ENCODE assay signal across 25 cellular contexts in the genomic region with DNA sequence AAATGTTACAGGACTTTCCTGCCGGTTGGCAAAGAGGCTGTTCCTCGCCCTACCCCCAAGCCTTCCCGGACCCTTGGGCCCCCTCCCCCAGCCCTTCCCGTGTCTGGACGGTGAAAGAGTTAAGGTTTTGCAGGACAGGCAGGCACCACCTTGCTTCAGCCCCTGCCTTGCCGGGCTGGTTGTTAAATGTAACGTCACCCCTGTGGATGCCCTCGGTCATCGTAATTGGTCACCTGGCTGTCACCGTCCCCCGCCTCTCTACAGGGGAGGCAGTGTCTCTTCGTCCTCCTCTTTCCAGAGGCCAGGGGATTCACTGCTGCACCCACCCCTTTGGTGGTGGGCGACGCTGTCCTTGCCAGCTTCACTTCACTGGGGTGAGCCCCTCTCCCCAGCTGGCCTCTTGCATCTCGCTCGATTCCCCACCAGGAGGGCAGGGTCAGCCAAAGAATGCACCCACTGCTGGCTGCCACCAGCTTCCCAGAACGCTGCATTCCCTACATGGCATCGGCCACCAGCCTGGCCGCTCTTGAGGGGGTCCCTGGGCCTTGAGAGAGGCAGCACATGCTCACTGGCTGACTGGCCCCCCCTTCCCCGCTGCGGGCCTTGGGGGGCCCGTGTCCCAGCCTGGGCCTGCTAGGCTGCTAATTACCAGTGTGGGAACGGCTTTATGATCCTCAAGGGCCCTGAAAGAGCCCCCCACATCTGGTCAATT.
"Had no signal": no experiment of that assay in that cellular context is flagged by ENCODE, and none has a peak within 500 bp of the region (broad histone marks: within the 10 kb centered on the region; RNA-seq: fewer than 3 reads in every experiment).

No MANE protein-coding gene starts in this region.

- H3K4me1 Mint-ChIP-seq: activated CD4-positive, alpha-beta memory T cell treated with anti-CD3 and anti-CD28 coated beads, Interleukin-2, amount 10 ng/mL, durations not matched to agents 7 days and 5 days; activated T-helper 17 cell treated with anti-CD3 and anti-CD28 coated beads, Interleukin-2, amount 50 U/mL, for 72 hours had no signal

- H3K27me3 Mint-ChIP-seq: activated CD4-positive, alpha-beta memory T cell treated with anti-CD3 and anti-CD28 coated beads, Interleukin-2, amount 10 ng/mL, durations not matched to agents 7 days and 5 days; activated CD8-positive, alpha-beta memory T cell treated with anti-CD3 and anti-CD28 coated beads, Interleukin-2, amount 10 ng/mL, durations not matched to agents 7 days and 5 days; activated naive CD8-positive, alpha-beta T cell treated with anti-CD3 and anti-CD28 coated beads for 36 hours; activated T-helper 17 cell treated with anti-CD3 and anti-CD28 coated beads, Interleukin-2, amount 50 U/mL, for 72 hours; effector memory CD8-positive, alpha-beta T cell; naive thymus-derived CD4-positive, alpha-beta T cell; stimulated activated naive CD8-positive, alpha-beta T cell treated with anti-CD3 and anti-CD28 coated beads, Interleukin-15, amount 100 ng/mL, for 72 hours had no signal

- H3K4me3 Mint-ChIP-seq: activated CD4-positive, alpha-beta memory T cell treated with anti-CD3 and anti-CD28 coated beads, Interleukin-2, amount 10 ng/mL, durations not matched to agents 7 days and 5 days; activated CD8-positive, alpha-beta memory T cell treated with anti-CD3 and anti-CD28 coated beads, Interleukin-2, amount 10 ng/mL, durations not matched to agents 7 days and 5 days; activated naive CD8-positive, alpha-beta T cell treated with anti-CD3 and anti-CD28 coated beads for 36 hours; activated T-helper 17 cell treated with anti-CD3 and anti-CD28 coated beads, Interleukin-2, amount 50 U/mL, for 72 hours; effector memory CD8-positive, alpha-beta T cell; naive thymus-derived CD4-positive, alpha-beta T cell; stimulated activated naive CD8-positive, alpha-beta T cell treated with anti-CD3 and anti-CD28 coated beads, Interleukin-15, amount 100 ng/mL, for 72 hours had no signal

- H3K36me3 Mint-ChIP-seq: activated CD8-positive, alpha-beta memory T cell treated with anti-CD3 and anti-CD28 coated beads, Interleukin-2, amount 10 ng/mL, durations not matched to agents 7 days and 5 days; activated naive CD8-positive, alpha-beta T cell treated with anti-CD3 and anti-CD28 coated beads for 36 hours; naive thymus-derived CD4-positive, alpha-beta T cell had no signal

- H3K9me3 ChIP-seq: left lung, mucosa of descending colon, suprapubic skin, transverse colon, vagina had no signal

- ATAC-seq: activated CD8-positive, alpha-beta memory T cell treated with anti-CD3 and anti-CD28 coated beads, Interleukin-2, amount 10 ng/mL, durations not matched to agents 7 days and 5 days; activated T-helper 17 cell treated with anti-CD3 and anti-CD28 coated beads, Interleukin-2, amount 50 U/mL, for 72 hours; effector memory CD8-positive, alpha-beta T cell; left lung; mucosa of descending colon; naive thymus-derived CD4-positive, alpha-beta T cell; stimulated activated naive CD8-positive, alpha-beta T cell treated with anti-CD3 and anti-CD28 coated beads, Interleukin-15, amount 100 ng/mL, for 72 hours had no signal

- FAIRE-seq: keratinocyte had no signal

- H3K27me3 ChIP-seq: hepatocyte, left lung, suprapubic skin, transverse colon, vagina had no signal

- DNase-seq: activated CD4-positive, alpha-beta memory T cell treated with anti-CD3 and anti-CD28 coated beads, Interleukin-2, amount 10 ng/mL, durations not matched to agents 7 days and 5 days; activated CD4-positive, alpha-beta T cell treated with anti-CD3 and anti-CD28 coated beads for 48 hours; activated CD4-positive, CD25-positive, alpha-beta regulatory T cell; activated CD8-positive, alpha-beta memory T cell treated with anti-CD3 and anti-CD28 coated beads, Interleukin-2, amount 10 ng/mL, durations not matched to agents 7 days and 5 days; activated naive CD4-positive, alpha-beta T cell; activated naive CD8-positive, alpha-beta T cell treated with anti-CD3 and anti-CD28 coated beads for 36 hours; activated T-cell treated with anti-CD3 and anti-CD28 coated beads, Interleukin-2, amount 50 U/mL, for 1 hour; amniotic stem cell; caudate nucleus; effector memory CD8-positive, alpha-beta T cell; foreskin fibroblast; left lung; mucosa of descending colon; naive thymus-derived CD4-positive, alpha-beta T cell; stimulated activated CD4-positive, alpha-beta T cell treated with anti-CD3 and anti-CD28 coated beads, Interleukin-4, amount 100 ng/mL, for 1 hour; stimulated activated naive CD8-positive, alpha-beta T cell treated with anti-CD3 and anti-CD28 coated beads, Interleukin-15, amount 100 ng/mL, for 72 hours; T-helper 1 cell; T1000; transverse colon had no signal

- H3K27ac Mint-ChIP-seq: activated CD4-positive, alpha-beta memory T cell treated with anti-CD3 and anti-CD28 coated beads, Interleukin-2, amount 10 ng/mL, durations not matched to agents 7 days and 5 days; activated CD8-positive, alpha-beta memory T cell treated with anti-CD3 and anti-CD28 coated beads, Interleukin-2, amount 10 ng/mL, durations not matched to agents 7 days and 5 days; activated naive CD8-positive, alpha-beta T cell treated with anti-CD3 and anti-CD28 coated beads for 36 hours; activated T-helper 17 cell treated with anti-CD3 and anti-CD28 coated beads, Interleukin-2, amount 50 U/mL, for 72 hours; naive thymus-derived CD4-positive, alpha-beta T cell; stimulated activated naive CD8-positive, alpha-beta T cell treated with anti-CD3 and anti-CD28 coated beads, Interleukin-15, amount 100 ng/mL, for 72 hours had no signal

- H3K36me3 ChIP-seq: left lung, suprapubic skin, transverse colon, vagina had no signal

- H3K9me3 Mint-ChIP-seq: activated CD4-positive, alpha-beta memory T cell treated with anti-CD3 and anti-CD28 coated beads, Interleukin-2, amount 10 ng/mL, durations not matched to agents 7 days and 5 days; activated naive CD8-positive, alpha-beta T cell treated with anti-CD3 and anti-CD28 coated beads for 36 hours; activated T-helper 17 cell treated with anti-CD3 and anti-CD28 coated beads, Interleukin-2, amount 50 U/mL, for 72 hours; effector memory CD8-positive, alpha-beta T cell; naive thymus-derived CD4-positive, alpha-beta T cell; stimulated activated naive CD8-positive, alpha-beta T cell treated with anti-CD3 and anti-CD28 coated beads, Interleukin-15, amount 100 ng/mL, for 72 hours had no signal

- H3K4me3 ChIP-seq: hepatocyte, left lung, mucosa of descending colon, skin epidermis, suprapubic skin, transverse colon, vagina had no signal

- H3K27ac ChIP-seq: hepatocyte, left lung, skin epidermis, suprapubic skin, transverse colon, vagina had no signal
